In the genomic region with DNA sequence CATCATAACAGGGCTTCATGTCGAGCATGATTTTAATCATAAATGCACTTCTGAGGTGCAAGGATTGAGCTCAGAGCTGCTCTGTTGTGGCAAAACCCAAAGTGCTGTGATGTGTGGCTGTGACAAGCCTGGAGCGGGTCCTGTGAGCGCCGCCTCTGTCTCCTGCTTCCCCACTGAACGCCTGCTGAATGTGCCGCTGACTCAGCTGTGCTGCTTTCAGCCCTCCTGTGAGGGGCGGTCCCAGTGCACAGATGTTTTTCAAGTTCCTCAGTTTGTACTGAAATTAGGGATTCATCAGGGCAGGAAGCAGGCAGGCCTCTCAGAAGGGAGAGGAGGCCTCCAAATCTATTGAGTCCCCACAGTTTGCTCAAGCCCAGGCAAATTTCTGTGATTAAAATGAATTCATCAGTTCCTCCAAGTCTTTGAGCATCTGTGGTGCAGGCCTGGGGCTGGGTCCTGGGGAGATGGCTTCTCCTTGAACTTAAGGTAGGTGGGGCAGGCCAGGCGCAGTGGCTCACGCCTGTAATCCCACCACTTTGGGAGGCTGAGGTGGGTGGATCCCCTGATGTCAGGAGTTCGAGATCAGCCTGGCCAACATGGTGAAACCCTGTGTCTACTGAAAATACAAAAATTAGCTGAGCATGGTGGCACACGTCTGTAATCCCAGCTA, we compare ENCODE assay signal across 1 cellular context.
TF ChIP-seq lines count a peak whose summit lies in the region.

No MANE protein-coding gene starts in this region.

TF ChIP-seq in GM23338, 12 proteins besides CTCF, POLR2A, EP300 and RAD21 (continued from another document):
- TF ChIP-seq, protein P1, sequence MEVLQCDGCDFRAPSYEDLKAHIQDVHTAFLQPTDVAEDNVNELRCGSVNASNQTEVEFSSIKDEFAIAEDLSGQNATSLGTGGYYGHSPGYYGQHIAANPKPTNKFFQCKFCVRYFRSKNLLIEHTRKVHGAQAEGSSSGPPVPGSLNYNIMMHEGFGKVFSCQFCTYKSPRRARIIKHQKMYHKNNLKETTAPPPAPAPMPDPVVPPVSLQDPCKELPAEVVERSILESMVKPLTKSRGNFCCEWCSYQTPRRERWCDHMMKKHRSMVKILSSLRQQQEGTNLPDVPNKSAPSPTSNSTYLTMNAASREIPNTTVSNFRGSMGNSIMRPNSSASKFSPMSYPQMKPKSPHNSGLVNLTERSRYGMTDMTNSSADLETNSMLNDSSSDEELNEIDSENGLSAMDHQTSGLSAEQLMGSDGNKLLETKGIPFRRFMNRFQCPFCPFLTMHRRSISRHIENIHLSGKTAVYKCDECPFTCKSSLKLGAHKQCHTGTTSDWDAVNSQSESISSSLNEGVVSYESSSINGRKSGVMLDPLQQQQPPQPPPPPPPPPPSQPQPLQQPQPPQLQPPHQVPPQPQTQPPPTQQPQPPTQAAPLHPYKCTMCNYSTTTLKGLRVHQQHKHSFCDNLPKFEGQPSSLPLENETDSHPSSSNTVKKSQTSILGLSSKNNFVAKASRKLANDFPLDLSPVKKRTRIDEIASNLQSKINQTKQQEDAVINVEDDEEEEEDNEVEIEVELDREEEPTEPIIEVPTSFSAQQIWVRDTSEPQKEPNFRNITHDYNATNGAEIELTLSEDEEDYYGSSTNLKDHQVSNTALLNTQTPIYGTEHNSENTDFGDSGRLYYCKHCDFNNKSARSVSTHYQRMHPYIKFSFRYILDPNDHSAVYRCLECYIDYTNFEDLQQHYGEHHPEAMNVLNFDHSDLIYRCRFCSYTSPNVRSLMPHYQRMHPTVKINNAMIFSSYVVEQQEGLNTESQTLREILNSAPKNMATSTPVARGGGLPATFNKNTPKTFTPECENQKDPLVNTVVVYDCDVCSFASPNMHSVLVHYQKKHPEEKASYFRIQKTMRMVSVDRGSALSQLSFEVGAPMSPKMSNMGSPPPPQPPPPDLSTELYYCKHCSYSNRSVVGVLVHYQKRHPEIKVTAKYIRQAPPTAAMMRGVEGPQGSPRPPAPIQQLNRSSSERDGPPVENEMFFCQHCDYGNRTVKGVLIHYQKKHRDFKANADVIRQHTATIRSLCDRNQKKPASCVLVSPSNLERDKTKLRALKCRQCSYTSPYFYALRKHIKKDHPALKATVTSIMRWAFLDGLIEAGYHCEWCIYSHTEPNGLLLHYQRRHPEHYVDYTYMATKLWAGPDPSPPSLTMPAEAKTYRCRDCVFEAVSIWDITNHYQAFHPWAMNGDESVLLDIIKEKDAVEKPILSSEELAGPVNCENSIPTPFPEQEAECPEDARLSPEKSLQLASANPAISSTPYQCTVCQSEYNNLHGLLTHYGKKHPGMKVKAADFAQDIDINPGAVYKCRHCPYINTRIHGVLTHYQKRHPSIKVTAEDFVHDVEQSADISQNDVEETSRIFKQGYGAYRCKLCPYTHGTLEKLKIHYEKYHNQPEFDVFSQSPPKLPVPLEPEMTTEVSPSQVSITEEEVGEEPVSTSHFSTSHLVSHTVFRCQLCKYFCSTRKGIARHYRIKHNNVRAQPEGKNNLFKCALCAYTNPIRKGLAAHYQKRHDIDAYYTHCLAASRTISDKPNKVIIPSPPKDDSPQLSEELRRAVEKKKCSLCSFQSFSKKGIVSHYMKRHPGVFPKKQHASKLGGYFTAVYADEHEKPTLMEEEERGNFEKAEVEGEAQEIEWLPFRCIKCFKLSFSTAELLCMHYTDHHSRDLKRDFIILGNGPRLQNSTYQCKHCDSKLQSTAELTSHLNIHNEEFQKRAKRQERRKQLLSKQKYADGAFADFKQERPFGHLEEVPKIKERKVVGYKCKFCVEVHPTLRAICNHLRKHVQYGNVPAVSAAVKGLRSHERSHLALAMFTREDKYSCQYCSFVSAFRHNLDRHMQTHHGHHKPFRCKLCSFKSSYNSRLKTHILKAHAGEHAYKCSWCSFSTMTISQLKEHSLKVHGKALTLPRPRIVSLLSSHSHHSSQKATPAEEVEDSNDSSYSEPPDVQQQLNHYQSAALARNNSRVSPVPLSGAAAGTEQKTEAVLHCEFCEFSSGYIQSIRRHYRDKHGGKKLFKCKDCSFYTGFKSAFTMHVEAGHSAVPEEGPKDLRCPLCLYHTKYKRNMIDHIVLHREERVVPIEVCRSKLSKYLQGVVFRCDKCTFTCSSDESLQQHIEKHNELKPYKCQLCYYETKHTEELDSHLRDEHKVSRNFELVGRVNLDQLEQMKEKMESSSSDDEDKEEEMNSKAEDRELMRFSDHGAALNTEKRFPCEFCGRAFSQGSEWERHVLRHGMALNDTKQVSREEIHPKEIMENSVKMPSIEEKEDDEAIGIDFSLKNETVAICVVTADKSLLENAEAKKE (CRISPR knock-in tag; IDR thresholded peaks at IDR 0.05) = no peak
- TF ChIP-seq EZH2 (IDR thresholded peaks at IDR 0.05; ENCODE audit: low read depth, unreplicated experiment) (no peak), CREB1 (CRISPR knock-in tag; IDR thresholded peaks at IDR 0.05; ENCODE audit: low read depth) (no peak), POLR2AphosphoS5 (IDR thresholded peaks at IDR 0.05; ENCODE audit: low read depth) (no peak), ZNF114 (CRISPR knock-in tag; IDR thresholded peaks at IDR 0.05) (no peak), JUNB (IDR thresholded peaks at IDR 0.05; ENCODE audit: unreplicated experiment) (no peak), ZNF331 (CRISPR knock-in tag; IDR thresholded peaks at IDR 0.05; ENCODE audit: low read depth) (no peak)
- TF ChIP-seq, protein P2, sequence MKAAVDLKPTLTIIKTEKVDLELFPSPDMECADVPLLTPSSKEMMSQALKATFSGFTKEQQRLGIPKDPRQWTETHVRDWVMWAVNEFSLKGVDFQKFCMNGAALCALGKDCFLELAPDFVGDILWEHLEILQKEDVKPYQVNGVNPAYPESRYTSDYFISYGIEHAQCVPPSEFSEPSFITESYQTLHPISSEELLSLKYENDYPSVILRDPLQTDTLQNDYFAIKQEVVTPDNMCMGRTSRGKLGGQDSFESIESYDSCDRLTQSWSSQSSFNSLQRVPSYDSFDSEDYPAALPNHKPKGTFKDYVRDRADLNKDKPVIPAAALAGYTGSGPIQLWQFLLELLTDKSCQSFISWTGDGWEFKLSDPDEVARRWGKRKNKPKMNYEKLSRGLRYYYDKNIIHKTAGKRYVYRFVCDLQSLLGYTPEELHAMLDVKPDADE (IDR thresholded peaks at IDR 0.05) = no peak
